ENCODE assay signal across 8 cellular contexts in genomic region chr1:92298573-92299476, GRCh38. TPM values are rescaled to one million over a fixed set of nuclear protein-coding genes. Genes with fewer than 3 reads are reported as not detected.
DNase-seq lines count a peak whose midpoint lies in the region; ATAC-seq and TF ChIP-seq lines count a peak whose summit lies in the region.

A gene with protein sequence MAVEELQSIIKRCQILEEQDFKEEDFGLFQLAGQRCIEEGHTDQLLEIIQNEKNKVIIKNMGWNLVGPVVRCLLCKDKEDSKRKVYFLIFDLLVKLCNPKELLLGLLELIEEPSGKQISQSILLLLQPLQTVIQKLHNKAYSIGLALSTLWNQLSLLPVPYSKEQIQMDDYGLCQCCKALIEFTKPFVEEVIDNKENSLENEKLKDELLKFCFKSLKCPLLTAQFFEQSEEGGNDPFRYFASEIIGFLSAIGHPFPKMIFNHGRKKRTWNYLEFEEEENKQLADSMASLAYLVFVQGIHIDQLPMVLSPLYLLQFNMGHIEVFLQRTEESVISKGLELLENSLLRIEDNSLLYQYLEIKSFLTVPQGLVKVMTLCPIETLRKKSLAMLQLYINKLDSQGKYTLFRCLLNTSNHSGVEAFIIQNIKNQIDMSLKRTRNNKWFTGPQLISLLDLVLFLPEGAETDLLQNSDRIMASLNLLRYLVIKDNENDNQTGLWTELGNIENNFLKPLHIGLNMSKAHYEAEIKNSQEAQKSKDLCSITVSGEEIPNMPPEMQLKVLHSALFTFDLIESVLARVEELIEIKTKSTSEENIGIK (minus strand): TSS chr1:92298987. CDS start chr1:92297999, 988 bp downstream.
RPAP2 (plus strand) TSS chr1:92299059; CDS start chr1:92299074, 15 bp downstream.

- no peak for TF ChIP-seq CTCF in GM23338 (conservative IDR thresholded peaks at IDR 0.05; ENCODE audit: low read depth in 2 of 2)
- TF ChIP-seq CTCF in RWPE2 (IDR thresholded peaks at IDR 0.05; ENCODE audit: poor library complexity, severe bottlenecking), result peak; percentile 32
- TF ChIP-seq CTCF in neural progenitor cell (IDR thresholded peaks at IDR 0.05), result peak; percentile 18

- H3K4me1 Mint-ChIP-seq in GM23338 (peaks cover 14% of the 10 kb centered on the region; the same call in 2 of the 3 replicates), neural progenitor cell (peaks cover 22% of the 10 kb centered on the region)

- H3K27ac Mint-ChIP-seq in GM23338, result peak within 1 kb of the TSS; percentile 99
- peak within 1 kb of the TSS; percentile 96 for H3K27ac Mint-ChIP-seq in neural progenitor cell

- peak within 1 kb of the TSS; percentile 77 for H3K27ac ChIP-seq in GM23338 (ENCODE audit: low read depth)
- peak within 1 kb of the TSS; percentile 71 for H3K27ac ChIP-seq in RWPE2 (ENCODE audit: poor library complexity, severe bottlenecking)
- H3K27ac ChIP-seq in neural progenitor cell, result peak within 1 kb of the TSS; percentile 65
- H3K27ac ChIP-seq in stomach smooth muscle (ENCODE audit: low read length), result peak within 1 kb of the TSS; percentile 77

- peak within 1 kb of the TSS; percentile 73 for H3K9ac ChIP-seq in neural progenitor cell
- H3K9ac ChIP-seq in stomach smooth muscle (ENCODE audit: low read length in 2 of 2), result peak within 1 kb of the TSS; percentile 86 to 91

- peak within 1 kb of the TSS; percentile 74 for H3K4me2 ChIP-seq in GM23338
- H3K4me2 ChIP-seq in neural progenitor cell, result peak within 1 kb of the TSS; percentile 89

- H4K20me1 ChIP-seq in GM23338 (replicated peaks; ENCODE audit: insufficient read depth) (no peaks in the 10 kb centered on the region), neural progenitor cell (ENCODE audit: low read depth) (peaks cover 4% of the 10 kb centered on the region)

- H3F3A ChIP-seq in GM23338 (replicated peaks; ENCODE audit: low read depth), result no peaks in the 10 kb centered on the region
- peaks cover 11% of the 10 kb centered on the region for H3F3A ChIP-seq in neural progenitor cell (ENCODE audit: low read depth)

- no peaks in the 10 kb centered on the region for H3K27me3 Mint-ChIP-seq in GM23338 (ENCODE audit: insufficient read depth, low read depth, poor library complexity)
- H3K27me3 Mint-ChIP-seq in neural progenitor cell (ENCODE audit: insufficient read depth, low read depth), result peaks cover 5% of the 10 kb centered on the region

- H3K9me2 ChIP-seq in GM23338 (ENCODE audit: insufficient read depth), result no peaks in the 10 kb centered on the region

- H3K27me3 ChIP-seq in GM23338 (ENCODE audit: insufficient read depth) (no peaks in the 10 kb centered on the region), RWPE2 (ENCODE audit: insufficient read depth, poor library complexity, severe bottlenecking) (no peaks in the 10 kb centered on the region), neural progenitor cell (no peaks in the 10 kb centered on the region), stomach smooth muscle (ENCODE audit: control insufficient read depth in 1 of 2, insufficient read depth in 2 of 2, low read length in 2 of 2) (no peaks in the 10 kb centered on the region)

- H2AFZ ChIP-seq in GM23338, result peak within 1 kb of the TSS; percentile 76
- peak within 1 kb of the TSS; percentile 92 for H2AFZ ChIP-seq in neural progenitor cell (replicated peaks)

- H3K79me2 ChIP-seq in GM23338 (replicated peaks; ENCODE audit: insufficient read depth) (peaks cover 33% of the 10 kb centered on the region), neural progenitor cell (ENCODE audit: low read depth) (peaks cover 56% of the 10 kb centered on the region)

- H3K9me3 ChIP-seq in RWPE2 (ENCODE audit: severe bottlenecking) (no peaks in the 10 kb centered on the region), neural progenitor cell (ENCODE audit: low read depth) (no peaks in the 10 kb centered on the region), stomach smooth muscle (ENCODE audit: control insufficient read depth in 2 of 2, low read length in 2 of 2) (no peaks in the 10 kb centered on the region)

- no peaks in the 10 kb centered on the region for H3K9me3 Mint-ChIP-seq in GM23338
- H3K9me3 Mint-ChIP-seq in neural progenitor cell, result no peaks in the 10 kb centered on the region

- peak within 1 kb of the TSS; percentile 63 for H3K4me3 ChIP-seq in GM23338
- H3K4me3 ChIP-seq in RWPE2 (ENCODE audit: severe bottlenecking), result peak within 1 kb of the TSS; percentile 52
- H3K4me3 ChIP-seq in neural progenitor cell, result peak within 1 kb of the TSS; percentile 83
- peak within 1 kb of the TSS; percentile 86 to 92 for H3K4me3 ChIP-seq in stomach smooth muscle (ENCODE audit: low read length in 2 of 2)

- H3K4me3 Mint-ChIP-seq in GM23338 (peak within 1 kb of the TSS; percentile 95), neural progenitor cell (peak within 1 kb of the TSS; percentile 98)

- peaks cover 23% of the 10 kb centered on the region for H3K36me3 ChIP-seq in GM23338 (ENCODE audit: insufficient read depth)
- peaks cover 71% of the 10 kb centered on the region for H3K36me3 ChIP-seq in RWPE2 (ENCODE audit: low read depth)
- peaks cover 14% of the 10 kb centered on the region for H3K36me3 ChIP-seq in neural progenitor cell
- peaks cover 0 to 4% of the 10 kb centered on the region in 2 donors for H3K36me3 ChIP-seq in stomach smooth muscle (ENCODE audit: control insufficient read depth in 2 of 2, insufficient read depth in 2 of 2, low read length in 2 of 2)

- H3K36me3 Mint-ChIP-seq in GM23338 (ENCODE audit: low read depth) (peaks cover 45% of the 10 kb centered on the region), neural progenitor cell (peaks cover 16% of the 10 kb centered on the region)

- DNase-seq in ELR (ENCODE audit: low read depth) (peak; percentile 89), GM23338 (ENCODE audit: low spot score) (peak; percentile 90), Kasumi-1 (lab: John Stamatoyannopoulos, UW) (peak; percentile 83 to 86), RWPE2 (ENCODE audit: low spot score) (peak; percentile 72), fibroblast of the conjunctiva (ENCODE audit: low read depth) (peak; percentile 74), neural progenitor cell (ENCODE audit: low spot score) (peak; percentile 96)
- DNase-seq in activated effector memory CD4-positive, alpha-beta T cell treated with anti-CD3 and anti-CD28 coated beads, Interleukin-2, amount 50 U/mL, for 16 hours, result peak; percentile 90

- H3K4me1 ChIP-seq in GM23338 (ENCODE audit: insufficient read depth) (no peaks in the 10 kb centered on the region; the same call in 1 of the 2 replicates), RWPE2 (ENCODE audit: insufficient read depth, poor library complexity, severe bottlenecking) (peaks cover 18% of the 10 kb centered on the region), neural progenitor cell (peaks cover 19% of the 10 kb centered on the region), stomach smooth muscle (ENCODE audit: control insufficient read depth, insufficient read depth, low read length) (peaks cover 5% of the 10 kb centered on the region)

- ATAC-seq in GM23338 (peak; percentile 97), RWPE2 (ENCODE audit: low read depth) (peak; percentile 97)

TF ChIP-seq in GM23338, 12 proteins besides CTCF, POLR2A, EP300 and RAD21:
- TF ChIP-seq POLR2AphosphoS5 (IDR thresholded peaks at IDR 0.05; ENCODE audit: low read depth) (peak; percentile 98), CREB1 (CRISPR knock-in tag; IDR thresholded peaks at IDR 0.05; ENCODE audit: low read depth) (peak; percentile 67), ZNF114 (CRISPR knock-in tag; IDR thresholded peaks at IDR 0.05) (no peak)

RNA-seq across cellular contexts. Expression of the first gene that starts in this region (rescaled TPM):
- total RNA-seq in GM23338 (2014; rRNA removed; shearing (Covaris generic)), result 30.3 and 36.8 TPM in 2 replicates
- 39.9 and 49.9 TPM in 2 replicates for polyA plus RNA-seq in GM23338 (2016; fragmentation: Nextera tagmentation; extraction: Ambion mirVana)
- total RNA-seq in neural progenitor cell (ENCODE audit: low replicate concordance), result 33.2 and 44.4 TPM in 2 replicates

RNA-seq across cellular contexts. Expression of gene RPAP2, which starts in this region (rescaled TPM):
- 17.7 and 30.4 TPM in 2 replicates for total RNA-seq in GM23338 (2014; rRNA removed; shearing (Covaris generic))
- 19.8 and 26.6 TPM in 2 replicates for polyA plus RNA-seq in GM23338 (2016; fragmentation: Nextera tagmentation; extraction: Ambion mirVana)
- total RNA-seq in neural progenitor cell (ENCODE audit: low replicate concordance), result 14.2 and 36.3 TPM in 2 replicates

Comparison
In these comparisons a context has a peak if more than half of its experiments do, and no peak if none do; other contexts are left out.
1. Peak in every context shown above with its lines: DNase-seq, ATAC-seq, H3K4me3 ChIP-seq and H3K27ac ChIP-seq.
2. CTCF ChIP-seq: peak in RWPE2 (single experiment) and neural progenitor cell (single experiment); none in GM23338 (0 of 2).